Comparison of ENCODE assay signal across 8 cellular contexts in genomic region chr4:140755811-140756291, GRCh38. TPM values are rescaled to one million over a fixed set of nuclear protein-coding genes. Genes with fewer than 3 reads are reported as not detected.
DNase-seq lines count a peak whose midpoint lies in the region; ATAC-seq and TF ChIP-seq lines count a peak whose summit lies in the region.

No MANE protein-coding gene starts in this region.

- no peak for TF ChIP-seq POLR2A in heart left ventricle (IDR thresholded peaks at IDR 0.05)

- H3K9me3 Mint-ChIP-seq in activated CD4-positive, alpha-beta memory T cell treated with anti-CD3 and anti-CD28 coated beads for 36 hours: no peaks in the 10 kb centered on the region
- H3K9me3 Mint-ChIP-seq in activated CD4-positive, alpha-beta memory T cell treated with anti-CD3 and anti-CD28 coated beads, Interleukin-2, amount 10 ng/mL, durations not matched to agents 7 days and 5 days: no peaks in the 10 kb centered on the region
- H3K9me3 Mint-ChIP-seq in IgD-negative memory B cell (peaks cover 0 to 2% (median 2%) of the 10 kb centered on the region in 3 donors), osteocyte (ENCODE audit: unreplicated experiment) (peaks cover 4% of the 10 kb centered on the region)
- H3K9me3 Mint-ChIP-seq in activated naive CD8-positive, alpha-beta T cell treated with anti-CD3 and anti-CD28 coated beads, Interleukin-2, amount 10 ng/mL, durations not matched to agents 7 days and 5 days: no peaks in the 10 kb centered on the region

- POLR2A ChIA-PET in activated CD4-positive, alpha-beta memory T cell treated with anti-CD3 and anti-CD28 coated beads for 36 hours (lab: Charles Lee): no interaction called here
- POLR2A ChIA-PET in activated CD4-positive, alpha-beta memory T cell treated with anti-CD3 and anti-CD28 coated beads, Interleukin-2, amount 10 ng/mL, durations not matched to agents 7 days and 5 days (lab: Charles Lee): no interaction called here
- POLR2A ChIA-PET in activated naive CD8-positive, alpha-beta T cell treated with anti-CD3 and anti-CD28 coated beads, Interleukin-2, amount 10 ng/mL, durations not matched to agents 7 days and 5 days (lab: Charles Lee): no interaction called here

- 0 to 1% (median 0%) methylated on average over 24 to 62 of the region's 62 CpGs for WGBS in heart left ventricle, 4 donors

- H3K36me3 ChIP-seq in heart left ventricle: no peaks in the 10 kb centered on the region

- DNase-seq in activated CD4-positive, alpha-beta memory T cell treated with anti-CD3 and anti-CD28 coated beads for 36 hours: peak; percentile 16
- no peak for DNase-seq in activated CD4-positive, alpha-beta memory T cell treated with anti-CD3 and anti-CD28 coated beads, Interleukin-2, amount 10 ng/mL, durations not matched to agents 7 days and 5 days
- DNase-seq in activated naive CD8-positive, alpha-beta T cell treated with anti-CD3 and anti-CD28 coated beads, Interleukin-2, amount 10 ng/mL, durations not matched to agents 7 days and 5 days: peak; percentile 49
- peak; percentile 42 to 78 (median 58) for DNase-seq in heart left ventricle
- DNase-seq in osteocyte (ENCODE audit: extremely low spot score, unreplicated experiment): peak; percentile 87
- no peak for DNase-seq in NCI-H2029 (lab: John Stamatoyannopoulos, UW)

- TF ChIP-seq CTCF in heart left ventricle (IDR thresholded peaks at IDR 0.05): peak in 1 of 12 donors; percentile 5
- no peak for TF ChIP-seq CTCF in osteocyte (IDR thresholded peaks at IDR 0.05)

- CTCF ChIA-PET in activated CD4-positive, alpha-beta memory T cell treated with anti-CD3 and anti-CD28 coated beads for 36 hours (lab: Charles Lee): interaction anchor here (1.1 kb wide), 1 partner anchor 395 kb away, joined by 4 read pairs; no protein-coding TSS in a partner anchor
- CTCF ChIA-PET in activated CD4-positive, alpha-beta memory T cell treated with anti-CD3 and anti-CD28 coated beads, Interleukin-2, amount 10 ng/mL, durations not matched to agents 7 days and 5 days (lab: Charles Lee): no interaction called here

- no peaks in the 10 kb centered on the region for H3K27me3 ChIP-seq in heart left ventricle

- intact Hi-C loops in activated CD4-positive, alpha-beta memory T cell treated with anti-CD3 and anti-CD28 coated beads for 36 hours (cut with micrococcal nuclease): no loop called here
- intact Hi-C loops in heart left ventricle (cut with DNase I): loop anchor here in 9 of 10 donors (5.0 to 10.0 kb wide), 14 partner anchors 39 to 391 kb away; partner anchors contain the start of genes RNF150 (in 1 of the 9) and SCOC (in 1 of the 9)

- no peak overlapping the region for H3K27ac Mint-ChIP-seq in activated CD4-positive, alpha-beta memory T cell treated with anti-CD3 and anti-CD28 coated beads for 36 hours
- no peak overlapping the region for H3K27ac Mint-ChIP-seq in activated CD4-positive, alpha-beta memory T cell treated with anti-CD3 and anti-CD28 coated beads, Interleukin-2, amount 10 ng/mL, durations not matched to agents 7 days and 5 days
- H3K27ac Mint-ChIP-seq in IgD-negative memory B cell: peak overlapping the region; percentile 83 to 95 (median 94)
- H3K27ac Mint-ChIP-seq in activated naive CD8-positive, alpha-beta T cell treated with anti-CD3 and anti-CD28 coated beads, Interleukin-2, amount 10 ng/mL, durations not matched to agents 7 days and 5 days: no peak overlapping the region
- H3K27ac Mint-ChIP-seq in osteocyte (ENCODE audit: unreplicated experiment): peak overlapping the region; percentile 95

- no peaks in the 10 kb centered on the region for H3K36me3 Mint-ChIP-seq in activated CD4-positive, alpha-beta memory T cell treated with anti-CD3 and anti-CD28 coated beads for 36 hours
- H3K36me3 Mint-ChIP-seq in activated CD4-positive, alpha-beta memory T cell treated with anti-CD3 and anti-CD28 coated beads, Interleukin-2, amount 10 ng/mL, durations not matched to agents 7 days and 5 days (ENCODE audit: low read depth): no peaks in the 10 kb centered on the region
- H3K36me3 Mint-ChIP-seq in IgD-negative memory B cell (peaks cover 16% of the 10 kb centered on the region), osteocyte (ENCODE audit: unreplicated experiment) (peaks cover 14% of the 10 kb centered on the region)
- no peaks in the 10 kb centered on the region for H3K36me3 Mint-ChIP-seq in activated naive CD8-positive, alpha-beta T cell treated with anti-CD3 and anti-CD28 coated beads, Interleukin-2, amount 10 ng/mL, durations not matched to agents 7 days and 5 days

- H3K9me3 ChIP-seq in heart left ventricle: peaks cover 0 to 10% (median 0%) of the 10 kb centered on the region in 12 donors

- peaks cover 0 to 42% (median 15%) of the 10 kb centered on the region in 12 donors for H3K4me1 ChIP-seq in heart left ventricle

- ATAC-seq in GM21737 (IDR thresholded peaks at IDR 0.05; ENCODE audit: unreplicated experiment) (peak; percentile 50), heart left ventricle (peak in 3 of 4 donors; percentile 6 to 69 (median 50))
- ATAC-seq in activated naive CD8-positive, alpha-beta T cell treated with anti-CD3 and anti-CD28 coated beads, Interleukin-2, amount 10 ng/mL, durations not matched to agents 7 days and 5 days (ENCODE audit: low read depth): peak; percentile 74

- peak overlapping the region; percentile 89 to 100 (median 98) for H3K27ac ChIP-seq in heart left ventricle

- H3K27me3 Mint-ChIP-seq in activated CD4-positive, alpha-beta memory T cell treated with anti-CD3 and anti-CD28 coated beads for 36 hours: peaks cover 42% of the 10 kb centered on the region
- peaks cover 58% of the 10 kb centered on the region for H3K27me3 Mint-ChIP-seq in activated CD4-positive, alpha-beta memory T cell treated with anti-CD3 and anti-CD28 coated beads, Interleukin-2, amount 10 ng/mL, durations not matched to agents 7 days and 5 days
- H3K27me3 Mint-ChIP-seq in IgD-negative memory B cell (peaks cover 1% of the 10 kb centered on the region), osteocyte (ENCODE audit: unreplicated experiment) (no peaks in the 10 kb centered on the region)
- H3K27me3 Mint-ChIP-seq in activated naive CD8-positive, alpha-beta T cell treated with anti-CD3 and anti-CD28 coated beads, Interleukin-2, amount 10 ng/mL, durations not matched to agents 7 days and 5 days: peaks cover 65% of the 10 kb centered on the region

- H3K4me3 Mint-ChIP-seq in activated CD4-positive, alpha-beta memory T cell treated with anti-CD3 and anti-CD28 coated beads for 36 hours: no peak overlapping the region
- no peak overlapping the region for H3K4me3 Mint-ChIP-seq in activated CD4-positive, alpha-beta memory T cell treated with anti-CD3 and anti-CD28 coated beads, Interleukin-2, amount 10 ng/mL, durations not matched to agents 7 days and 5 days
- H3K4me3 Mint-ChIP-seq in IgD-negative memory B cell: peak overlapping the region; percentile 85 to 97 (median 91)
- peak overlapping the region; percentile 37 for H3K4me3 Mint-ChIP-seq in activated naive CD8-positive, alpha-beta T cell treated with anti-CD3 and anti-CD28 coated beads, Interleukin-2, amount 10 ng/mL, durations not matched to agents 7 days and 5 days
- peak overlapping the region; percentile 78 for H3K4me3 Mint-ChIP-seq in osteocyte (ENCODE audit: unreplicated experiment)

- peak overlapping the region; percentile 59 to 95 (median 86) for H3K4me3 ChIP-seq in heart left ventricle

- peaks cover 6% of the 10 kb centered on the region for H3K4me1 Mint-ChIP-seq in activated CD4-positive, alpha-beta memory T cell treated with anti-CD3 and anti-CD28 coated beads for 36 hours (ENCODE audit: low read depth)
- peaks cover 7% of the 10 kb centered on the region for H3K4me1 Mint-ChIP-seq in activated CD4-positive, alpha-beta memory T cell treated with anti-CD3 and anti-CD28 coated beads, Interleukin-2, amount 10 ng/mL, durations not matched to agents 7 days and 5 days
- H3K4me1 Mint-ChIP-seq in IgD-negative memory B cell: peaks cover 43 to 48% (median 46%) of the 10 kb centered on the region in 3 donors
- peaks cover 4% of the 10 kb centered on the region for H3K4me1 Mint-ChIP-seq in activated naive CD8-positive, alpha-beta T cell treated with anti-CD3 and anti-CD28 coated beads, Interleukin-2, amount 10 ng/mL, durations not matched to agents 7 days and 5 days
- peaks cover 33% of the 10 kb centered on the region for H3K4me1 Mint-ChIP-seq in osteocyte (ENCODE audit: unreplicated experiment)

RNA-seq across cellular contexts. Expression of gene TBC1D9, which starts 0.3 kb away (rescaled TPM):
- total RNA-seq in activated CD4-positive, alpha-beta memory T cell treated with anti-CD3 and anti-CD28 coated beads for 36 hours: under 1 TPM in 1 of 2 experiments, not detected in 1; 0.05 TPM
- total RNA-seq in activated CD4-positive, alpha-beta memory T cell treated with anti-CD3 and anti-CD28 coated beads, Interleukin-2, amount 10 ng/mL, durations not matched to agents 7 days and 5 days: under 1 TPM in 1 of 2 experiments, not detected in 1; 0.15 TPM
- polyA plus RNA-seq in IgD-negative memory B cell (59.4 TPM), heart left ventricle (10 to 100 TPM in 1 of 2 donors, 1 to 10 TPM in 1; 4.6 to 10.1 TPM)
- under 1 TPM; 0.11 to 0.17 TPM for total RNA-seq in activated naive CD8-positive, alpha-beta T cell treated with anti-CD3 and anti-CD28 coated beads, Interleukin-2, amount 10 ng/mL, durations not matched to agents 7 days and 5 days
- total RNA-seq in heart left ventricle (10 to 100 TPM in 8 of 9 donors, 1 to 10 TPM in 1; 8.5 to 26.5 (median 15.0) TPM), osteocyte (38.8 and 39.4 TPM in 2 replicates)

Comparison
In these comparisons a context has a peak if more than half of its experiments do, and no peak if none do; other contexts are left out.
1. DNase-seq: peak in activated CD4-positive, alpha-beta memory T cell treated with anti-CD3 and anti-CD28 coated beads for 36 hours (single experiment), activated naive CD8-positive, alpha-beta T cell treated with anti-CD3 and anti-CD28 coated beads, Interleukin-2, amount 10 ng/mL, durations not matched to agents 7 days and 5 days (single experiment), heart left ventricle (5 of 5) and osteocyte (single experiment); none in activated CD4-positive, alpha-beta memory T cell treated with anti-CD3 and anti-CD28 coated beads, Interleukin-2, amount 10 ng/mL, durations not matched to agents 7 days and 5 days (single experiment) and NCI-H2029 (single experiment).
2. H3K27ac Mint-ChIP-seq: peak in IgD-negative memory B cell (3 of 3) and osteocyte (single experiment); none in activated CD4-positive, alpha-beta memory T cell treated with anti-CD3 and anti-CD28 coated beads for 36 hours (single experiment), activated CD4-positive, alpha-beta memory T cell treated with anti-CD3 and anti-CD28 coated beads, Interleukin-2, amount 10 ng/mL, durations not matched to agents 7 days and 5 days (single experiment) and activated naive CD8-positive, alpha-beta T cell treated with anti-CD3 and anti-CD28 coated beads, Interleukin-2, amount 10 ng/mL, durations not matched to agents 7 days and 5 days (single experiment).
3. H3K4me3 Mint-ChIP-seq: peak in IgD-negative memory B cell (4 of 4), activated naive CD8-positive, alpha-beta T cell treated with anti-CD3 and anti-CD28 coated beads, Interleukin-2, amount 10 ng/mL, durations not matched to agents 7 days and 5 days (single experiment) and osteocyte (single experiment); none in activated CD4-positive, alpha-beta memory T cell treated with anti-CD3 and anti-CD28 coated beads for 36 hours (single experiment) and activated CD4-positive, alpha-beta memory T cell treated with anti-CD3 and anti-CD28 coated beads, Interleukin-2, amount 10 ng/mL, durations not matched to agents 7 days and 5 days (single experiment).
4. RNA of gene TBC1D9, which starts 0.3 kb away (total RNA-seq): 38.8 to 39.4 TPM in osteocyte and 8.5 to 26.5 TPM in heart left ventricle; 0.11 to 0.17 TPM in activated naive CD8-positive, alpha-beta T cell treated with anti-CD3 and anti-CD28 coated beads, Interleukin-2, amount 10 ng/mL, durations not matched to agents 7 days and 5 days, 0.15 TPM in activated CD4-positive, alpha-beta memory T cell treated with anti-CD3 and anti-CD28 coated beads, Interleukin-2, amount 10 ng/mL, durations not matched to agents 7 days and 5 days and 0.05 TPM in activated CD4-positive, alpha-beta memory T cell treated with anti-CD3 and anti-CD28 coated beads for 36 hours; every median in the first group is over 4 times any median in the second.
5. Peak in every context shown above with its lines, with median percentiles within 50 percentile points of each other: ATAC-seq.